26 cellular contexts compared by ENCODE assay signal in genomic region chr18:35010983-35011382, GRCh38.
"Had no signal": no experiment of that assay in that cellular context is flagged by ENCODE, and none has a peak within 500 bp of the region (broad histone marks: within the 10 kb centered on the region; RNA-seq: fewer than 3 reads in every experiment).

No MANE protein-coding gene starts in this region.

- H3K4me3 ChIP-seq: colonic mucosa, esophagus squamous epithelium, gastroesophageal sphincter, left lung, pancreas, psoas muscle, SK-N-MC, spleen, tibial nerve had no signal

- ATAC-seq: gastroesophageal sphincter, left lung, pancreas, psoas muscle had no signal

- DNase-seq: activated CD4-positive, alpha-beta memory T cell treated with anti-CD3 and anti-CD28 coated beads for 36 hours; activated CD4-positive, alpha-beta T cell treated with anti-CD3 and anti-CD28 coated beads, Interleukin-2, amount 10 ng/mL, durations not matched to agents 24 days and 14 days; activated CD4-positive, CD25-positive, alpha-beta regulatory T cell treated with anti-CD3 and anti-CD28 coated beads, Interleukin-2, amount 50 U/mL, for 72 hours; activated CD8-positive, alpha-beta memory T cell treated with anti-CD3 and anti-CD28 coated beads, Interleukin-2, amount 50 U/mL, for 4 hours; activated gamma-delta T cell; activated naive CD4-positive, alpha-beta T cell treated with anti-CD3 and anti-CD28 coated beads, Interleukin-2, amount 50 U/mL, for 16 hours; activated T-cell treated with anti-CD3 and anti-CD28 coated beads, Interleukin-2, amount 50 U/mL, for 1 hour; colonic mucosa; effector CD8-positive, alpha-beta T cell; esophagus squamous epithelium; hypothalamus; immature natural killer cell; kidney; left lung; mammary epithelial cell; pancreas; psoas muscle; spleen; stimulated activated naive CD4-positive, alpha-beta T cell treated with Interleukin-2 at 50 U/mL for 16 hours; T-helper 9 cell had no signal

- FAIRE-seq: bronchial epithelial cell, endometrium, kidney, pancreas, TTC549 had no signal
